Comparison of ENCODE assay signal across 19 cellular contexts in the genomic region with DNA sequence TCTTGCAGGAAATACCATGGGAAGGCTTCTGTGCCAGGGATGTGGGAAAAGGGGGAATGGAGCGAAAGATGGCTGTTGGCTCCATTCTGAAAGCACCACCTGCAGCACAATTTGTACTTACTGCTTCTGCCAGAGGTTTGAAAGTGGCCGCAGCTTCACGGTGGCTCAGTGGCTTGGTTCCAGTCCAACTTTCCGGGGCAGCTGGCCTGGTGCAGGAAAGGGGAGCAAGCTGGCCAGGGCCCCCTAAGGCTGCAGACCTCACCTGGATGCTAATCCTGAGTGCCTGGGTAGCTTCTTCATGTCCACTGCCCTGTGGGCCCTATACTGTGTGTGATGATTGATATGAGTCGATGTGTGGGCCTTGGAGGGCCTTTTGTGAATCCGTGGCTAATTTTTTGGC.
DNase-seq lines count a peak whose midpoint lies in the region; ATAC-seq, FAIRE-seq and TF ChIP-seq lines count a peak whose summit lies in the region.
"Had no signal": no experiment of that assay in that cellular context is flagged by ENCODE, and none has a peak within 500 bp of the region (broad histone marks: within the 10 kb centered on the region; RNA-seq: fewer than 3 reads in every experiment).

No MANE protein-coding gene starts in this region.

- no peak overlapping the region for H4K8ac ChIP-seq in H1 (ENCODE audit: extremely low read depth, insufficient read depth, low read length)

- H2BK120ac ChIP-seq in H1 (replicated peaks; ENCODE audit: low read depth, low read length) = no peak overlapping the region

- H3K9ac ChIP-seq in H1 (replicated peaks in 1 of 4; ENCODE audit: extremely low read depth in 1 of 4, low read depth in 3 of 4, low read length in 3 of 4) (no peak overlapping the region), GM23248 (no peak overlapping the region)

- no peak overlapping the region for H2BK15ac ChIP-seq in H1 (ENCODE audit: low read length)

- H3K36me3 ChIP-seq in right atrium auricular region = no peaks in the 10 kb centered on the region
- H3K36me3 ChIP-seq in H1 (ENCODE audit: control insufficient read depth in 2 of 4, insufficient read depth in 4 of 4, low read length in 3 of 4) = no peaks in the 10 kb centered on the region
- H3K36me3 ChIP-seq in sigmoid colon = no peaks in the 10 kb centered on the region
- H3K36me3 ChIP-seq in GM23248 (ENCODE audit: low read depth) = no peaks in the 10 kb centered on the region
- H3K36me3 ChIP-seq: HAP-1 had no signal

- no peak for TF ChIP-seq RAD21 in H1 (IDR thresholded peaks at IDR 0.05 in 1 of 2, conservative IDR thresholded peaks at IDR 0.05 in 1 of 2; ENCODE audit: low read depth in 2 of 2, low read length in 2 of 2)

- H3K9me2 ChIP-seq in GM23248 (ENCODE audit: insufficient read depth) = no peaks in the 10 kb centered on the region

- no peak overlapping the region for H3K23ac ChIP-seq in H1 (ENCODE audit: insufficient read length)

- no peaks in the 10 kb centered on the region for H3K79me1 ChIP-seq in H1 (ENCODE audit: low read depth, low read length)

- no peak overlapping the region; the same call in 1 of the 2 replicates for H3K18ac ChIP-seq in H1 (ENCODE audit: extremely low read depth, low read length)

- no peak overlapping the region for H3K4ac ChIP-seq in H1 (replicated peaks; ENCODE audit: insufficient read length, low read depth, low read length)

- POLR2A ChIA-PET in H1 (lab: Charles Lee; ENCODE audit: partially characterized antibody) = no interaction called here

- no peak for FAIRE-seq in H1 (lab: Jason Lieb, UNC)
- FAIRE-seq: A549 had no signal

- DNase-seq in right atrium auricular region (ENCODE audit: low spot score) (peak; percentile 16), Right ventricle myocardium superior (no peak), H1 (ENCODE audit: low read depth in 1 of 2, low spot score in 2 of 2) (peak in 1 of 2 experiments; percentile 31), sigmoid colon (peak; percentile 33), SW480 (ENCODE audit: low spot score) (no peak), GM23248 (no peak), NOMO-1 treated with DMSO at 0.1 percent for 48 hours (lab: John Stamatoyannopoulos, UW; ENCODE audit: unreplicated experiment) (no peak)
- DNase-seq: DMS153, Karpas-422, MM.1S, NCI-H1417, NCI-H1930, NCI-H510A, OCI-M1, RPMI8226 had no signal

- H3K27me3 ChIP-seq in right atrium auricular region = no peaks in the 10 kb centered on the region
- no peaks in the 10 kb centered on the region for H3K27me3 ChIP-seq in H1 (replicated peaks in 1 of 4; ENCODE audit: control insufficient read depth in 3 of 4, extremely low read depth in 1 of 4, insufficient read depth in 3 of 4, low read length in 3 of 4)
- H3K27me3 ChIP-seq in sigmoid colon = no peaks in the 10 kb centered on the region
- no peaks in the 10 kb centered on the region for H3K27me3 ChIP-seq in GM23248 (replicated peaks; ENCODE audit: insufficient read depth)

- peaks cover 3% of the 10 kb centered on the region; the same call in 1 of the 2 replicates for H3F3A ChIP-seq in GM23248 (ENCODE audit: insufficient read depth)

- no peaks in the 10 kb centered on the region for H3K9me3 ChIP-seq in right atrium auricular region
- H3K9me3 ChIP-seq in H1 (ENCODE audit: insufficient read depth in 2 of 2, low read depth in 1 of 2, low read length in 1 of 2) = no peaks in the 10 kb centered on the region
- no peaks in the 10 kb centered on the region for H3K9me3 ChIP-seq in sigmoid colon
- no peaks in the 10 kb centered on the region for H3K9me3 ChIP-seq in GM23248 (ENCODE audit: low read depth)
- H3K9me3 ChIP-seq: A549, HAP-1 had no signal

- no peak overlapping the region for H3K14ac ChIP-seq in H1 (ENCODE audit: insufficient read length)

- H3K4me3 ChIP-seq in right atrium auricular region = no peak overlapping the region
- H3K4me3 ChIP-seq in H1 (ENCODE audit: extremely low read depth in 1 of 4, insufficient read depth in 2 of 4, low read depth in 3 of 4, low read length in 4 of 4) = no peak overlapping the region
- no peak overlapping the region for H3K4me3 ChIP-seq in sigmoid colon
- no peak overlapping the region for H3K4me3 ChIP-seq in GM23248
- H3K4me3 ChIP-seq: A549, HAP-1 had no signal

- H3K79me2 ChIP-seq in H1 (ENCODE audit: control insufficient read depth in 1 of 2, insufficient read depth in 2 of 2, low read length in 2 of 2) = no peaks in the 10 kb centered on the region
- no peaks in the 10 kb centered on the region for H3K79me2 ChIP-seq in GM23248 (ENCODE audit: insufficient read depth)

- no peak overlapping the region for H4K5ac ChIP-seq in H1 (ENCODE audit: insufficient read length, low read depth, low read length)

- H2BK5ac ChIP-seq in H1 (ENCODE audit: low read depth, low read length) = no peak overlapping the region

- TF ChIP-seq EP300 in H1 (IDR thresholded peaks at IDR 0.05; ENCODE audit: borderline replicate concordance in 1 of 2, low read depth in 2 of 2, low read length in 2 of 2) (no peak), sigmoid colon (IDR thresholded peaks at IDR 0.05) (no peak)

- in situ Hi-C loops in GM23248 (cut with MboI) = no loop called here

- peaks cover 2% of the 10 kb centered on the region; the same call in 1 of the 2 replicates for H3K23me2 ChIP-seq in H1 (ENCODE audit: low read depth, low read length)

- H3K4me2 ChIP-seq in H1 (ENCODE audit: insufficient read depth in 1 of 2, low read depth in 2 of 2, low read length in 2 of 2) = no peak overlapping the region
- no peak overlapping the region for H3K4me2 ChIP-seq in GM23248 (ENCODE audit: unreplicated experiment)
- H3K4me2 ChIP-seq: A549 had no signal

- CTCF ChIA-PET in H1 (lab: Charles Lee; ENCODE audit: partially characterized antibody) = interaction anchor here (0.8 to 1.1 kb wide), 2 partner anchors 153 to 263 kb away, joined by 3 to 4 read pairs; no protein-coding TSS in a partner anchor

- no peak overlapping the region for H2AK5ac ChIP-seq in H1 (ENCODE audit: low read depth, low read length)

- H3K27ac ChIP-seq in right atrium auricular region (no peak overlapping the region), H1 (ENCODE audit: low read depth, low read length) (no peak overlapping the region), sigmoid colon (no peak overlapping the region), GM23248 (no peak overlapping the region)
- H3K27ac ChIP-seq: C4-2B had no signal

- H2AFZ ChIP-seq in H1 (ENCODE audit: low read length) (no peak overlapping the region), GM23248 (no peak overlapping the region)

- no peak overlapping the region for H4K91ac ChIP-seq in H1 (replicated peaks; ENCODE audit: insufficient read length, low read length)

- H4K20me1 ChIP-seq in H1 (replicated peaks in 1 of 2; ENCODE audit: control insufficient read depth in 1 of 2, insufficient read depth in 2 of 2, low read length in 2 of 2) = peaks cover 0 to 2% of the 10 kb centered on the region in 2 experiments
- H4K20me1 ChIP-seq in GM23248 (ENCODE audit: insufficient read depth) = no peaks in the 10 kb centered on the region

- TF ChIP-seq CTCF in right atrium auricular region (IDR thresholded peaks at IDR 0.05) (no peak), H1 (IDR thresholded peaks at IDR 0.05; ENCODE audit: control extremely low read depth in 1 of 3, insufficient read depth in 1 of 3, low read depth in 1 of 3, low read length in 3 of 3) (no peak), sigmoid colon (IDR thresholded peaks at IDR 0.05) (no peak)

- H3K56ac ChIP-seq in H1 (replicated peaks; ENCODE audit: insufficient read length, low read depth, low read length) = no peak overlapping the region

- intact Hi-C loops in Right ventricle myocardium superior (cut with DNase I) (no loop called here), sigmoid colon (cut with DNase I) (loop anchor here (5.0 kb wide), 1 partner anchor 88 kb away; no protein-coding TSS in a partner anchor)

- ATAC-seq in Right ventricle myocardium superior (ENCODE audit: poor library complexity) = no peak
- ATAC-seq in HG03045 (IDR thresholded peaks at IDR 0.05; ENCODE audit: unreplicated experiment) = no peak
- ATAC-seq: A549 had no signal

- TF ChIP-seq POLR2A in H1 (IDR thresholded peaks at IDR 0.05; ENCODE audit: control extremely low read depth in 1 of 2, low read depth in 2 of 2, low read length in 2 of 2) (no peak), sigmoid colon (IDR thresholded peaks at IDR 0.05) (no peak)

- H3K4me1 ChIP-seq in right atrium auricular region = peaks cover 0 to 26% of the 10 kb centered on the region in 2 donors
- H3K4me1 ChIP-seq in H1 (replicated peaks in 1 of 4; ENCODE audit: control insufficient read depth in 3 of 4, insufficient read depth in 4 of 4, low read length in 3 of 4) = peaks cover 0 to 15% (median 10%) of the 10 kb centered on the region in 4 experiments; a peak in 6 of 7 replicates
- H3K4me1 ChIP-seq in sigmoid colon = peaks cover 0 to 33% (median 27%) of the 10 kb centered on the region in 4 donors
- peaks cover 16% of the 10 kb centered on the region for H3K4me1 ChIP-seq in GM23248 (ENCODE audit: insufficient read depth)
- H3K4me1 ChIP-seq: HAP-1 had no signal

- H2BK20ac ChIP-seq in H1 (ENCODE audit: low read length) = no peak overlapping the region

- 86% methylated on average over 6 of the region's 6 CpGs; no CpG with 5 or more reads in 1 of the 2 experiments for WGBS in H1 (ENCODE audit: extremely low coverage in 1 of 2, insufficient coverage in 1 of 2, insufficient read length in 1 of 2, insufficient replicate concordance in 2 of 2, low coverage in 1 of 2, low lambda C conversion rate in 2 of 2, missing lambda C conversion rate in 1 of 2), 2 experiments
- 87 to 90% methylated on average over 6 of the region's 6 CpGs for WGBS in sigmoid colon, 2 donors
- 78 to 86% methylated on average over 6 of the region's 6 CpGs for WGBS in GM23248 (ENCODE audit: low coverage in 1 of 2, low lambda C conversion rate in 2 of 2, missing lambda C conversion rate in 2 of 2), 2 experiments

- H2BK12ac ChIP-seq in H1 (ENCODE audit: low read depth, low read length) = peak overlapping the region; percentile 27; the same call in 1 of the 2 replicates

TF ChIP-seq in H1, 55 proteins besides CTCF, POLR2A, EP300 and RAD21 (continues in another document):
- TF ChIP-seq NRF1 (IDR thresholded peaks at IDR 0.05; ENCODE audit: low read depth, low read length) = no peak
- TF ChIP-seq CREB1 (IDR thresholded peaks at IDR 0.05) = no peak
- TF ChIP-seq CHD2 (IDR thresholded peaks at IDR 0.05; ENCODE audit: low read length) = no peak
- TF ChIP-seq CTBP2 (IDR thresholded peaks at IDR 0.05; ENCODE audit: borderline replicate concordance, insufficient read depth, insufficient read length, low read length) = no peak
- no peak for TF ChIP-seq TAF1 (IDR thresholded peaks at IDR 0.05; ENCODE audit: low read depth, low read length)
- TF ChIP-seq BRCA1 (IDR thresholded peaks at IDR 0.05; ENCODE audit: low read depth, low read length) = no peak

Comparison
In these comparisons a context has a peak if more than half of its experiments do, and no peak if none do; other contexts are left out.
1. DNase-seq: peak in right atrium auricular region (single experiment) and sigmoid colon (single experiment); none in Right ventricle myocardium superior (single experiment), SW480 (single experiment), GM23248 (single experiment) and NOMO-1 treated with DMSO at 0.1 percent for 48 hours (single experiment).